1 cellular context compared by ENCODE assay signal in genomic region chr14:101128478-101129450, GRCh38.
TF ChIP-seq lines count a peak whose summit lies in the region.

No MANE protein-coding gene starts in this region.

TF ChIP-seq in GM23338, 12 proteins besides CTCF, POLR2A, EP300 and RAD21 (continued from another document):
- no peak for TF ChIP-seq ZNF462 (CRISPR knock-in tag; IDR thresholded peaks at IDR 0.05)
- TF ChIP-seq ZNF331 (CRISPR knock-in tag; IDR thresholded peaks at IDR 0.05; ENCODE audit: low read depth) = no peak
- no peak for TF ChIP-seq CREB1 (CRISPR knock-in tag; IDR thresholded peaks at IDR 0.05; ENCODE audit: low read depth)
- TF ChIP-seq NANOG (IDR thresholded peaks at IDR 0.05; ENCODE audit: borderline replicate concordance) = no peak
- TF ChIP-seq ETS1 (IDR thresholded peaks at IDR 0.05) = no peak
- no peak for TF ChIP-seq STAT1 (IDR thresholded peaks at IDR 0.05; ENCODE audit: unreplicated experiment)
- no peak for TF ChIP-seq ZNF114 (CRISPR knock-in tag; IDR thresholded peaks at IDR 0.05)
- TF ChIP-seq JUNB (IDR thresholded peaks at IDR 0.05; ENCODE audit: unreplicated experiment) = no peak
- no peak for TF ChIP-seq EZH2 (IDR thresholded peaks at IDR 0.05; ENCODE audit: low read depth, unreplicated experiment)
- TF ChIP-seq POLR2AphosphoS5 (IDR thresholded peaks at IDR 0.05; ENCODE audit: low read depth) = no peak
TF ChIP-seq in GM23338: peak in this region for 0.
